ENCODE assay signal across 29 cellular contexts in the genomic region with DNA sequence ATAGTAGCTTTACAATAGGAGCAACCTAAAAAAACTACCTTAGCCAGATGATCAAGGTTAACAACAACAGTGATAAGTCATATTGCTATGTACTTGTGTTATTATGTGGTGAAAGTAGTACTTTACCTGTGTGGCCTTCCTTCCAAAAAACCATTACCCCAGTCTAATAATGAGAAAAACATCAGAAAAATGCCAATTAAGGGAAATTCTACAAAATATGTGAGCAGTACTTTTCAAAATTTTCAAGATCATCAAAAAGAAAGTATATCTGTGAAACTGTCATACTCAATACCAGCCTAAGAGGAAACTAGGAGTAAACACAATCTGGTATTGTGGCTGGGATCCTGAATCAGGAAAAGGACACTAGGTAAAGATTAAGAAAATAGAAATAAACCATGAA.
"Had no signal": no experiment of that assay in that cellular context is flagged by ENCODE, and none has a peak within 500 bp of the region (broad histone marks: within the 10 kb centered on the region; RNA-seq: fewer than 3 reads in every experiment).

No MANE protein-coding gene starts in this region.

- H3K9me3 Mint-ChIP-seq: type B pancreatic cell had no signal

- H3K4me1 ChIP-seq: stomach, suprapubic skin, testis, thyroid gland, tibial artery, tibial nerve, transverse colon, upper lobe of left lung, upper lobe of right lung, uterus, vagina had no signal

- H3K27me3 ChIP-seq: stomach, suprapubic skin, testis, thyroid gland, tibial artery, tibial nerve, transverse colon, upper lobe of left lung, upper lobe of right lung, uterus, vagina had no signal

- H3K27me3 Mint-ChIP-seq: stimulated activated memory B cell treated with anti-CD40 and anti-IgM and Interleukin-4, amounts not matched to agents 10 μg/mL and 1 μg/mL and 100 μg/mL, for 72 hours; stimulated activated naive B cell treated with anti-CD40 and anti-IgM and Interleukin-4, amounts not matched to agents 10 μg/mL and 1 μg/mL and 100 μg/mL, for 72 hours; stimulated activated naive CD8-positive, alpha-beta T cell treated with anti-CD3 and anti-CD28 coated beads, Interleukin-15, amount 100 ng/mL, for 72 hours; stimulated activated naive CD8-positive, alpha-beta T cell treated with anti-CD3 and anti-CD28 coated beads, Interleukin-15, Interleukin-2, amounts not matched to agents 100 ng/mL and 50 ng/mL, for 24 hours; type B pancreatic cell had no signal

- H3K9me3 ChIP-seq: suprapubic skin, testis, thoracic aorta, thyroid gland, tibial artery, transverse colon, upper lobe of left lung, upper lobe of right lung, uterus, vagina had no signal

- H3K4me1 Mint-ChIP-seq: stimulated activated effector memory CD8-positive, alpha-beta T cell treated with anti-CD3 and anti-CD28 coated beads, Interleukin-12 subunit alpha, Interleukin-12 subunit beta, amount 100 ng/mL, for 72 hours; stimulated activated memory B cell treated with anti-CD40 and anti-IgM and Interleukin-4, amounts not matched to agents 10 μg/mL and 1 μg/mL and 100 μg/mL, for 72 hours; stimulated activated naive B cell treated with anti-CD40 and anti-IgM and Interleukin-4, amounts not matched to agents 10 μg/mL and 1 μg/mL and 100 μg/mL, for 72 hours; stimulated activated naive CD8-positive, alpha-beta T cell treated with anti-CD3 and anti-CD28 coated beads, Interleukin-15, amount 100 ng/mL, for 72 hours had no signal

- FAIRE-seq: urothelium cell line had no signal

- H3K36me3 Mint-ChIP-seq: stimulated activated effector memory CD8-positive, alpha-beta T cell treated with anti-CD3 and anti-CD28 coated beads, Interleukin-12 subunit alpha, Interleukin-12 subunit beta, amount 100 ng/mL, for 72 hours; stimulated activated memory B cell treated with anti-CD40 and anti-IgM and Interleukin-4, amounts not matched to agents 10 μg/mL and 1 μg/mL and 100 μg/mL, for 72 hours; stimulated activated naive B cell treated with anti-CD40 and anti-IgM and Interleukin-4, amounts not matched to agents 10 μg/mL and 1 μg/mL and 100 μg/mL, for 72 hours; type B pancreatic cell had no signal

- H3K4me3 Mint-ChIP-seq: stimulated activated effector memory CD8-positive, alpha-beta T cell treated with anti-CD3 and anti-CD28 coated beads, Interleukin-12 subunit alpha, Interleukin-12 subunit beta, amount 100 ng/mL, for 72 hours; stimulated activated memory B cell treated with anti-CD40 and anti-IgM and Interleukin-4, amounts not matched to agents 10 μg/mL and 1 μg/mL and 100 μg/mL, for 72 hours; stimulated activated naive B cell treated with anti-CD40 and anti-IgM and Interleukin-4, amounts not matched to agents 10 μg/mL and 1 μg/mL and 100 μg/mL, for 72 hours; stimulated activated naive CD8-positive, alpha-beta T cell treated with anti-CD3 and anti-CD28 coated beads, Interleukin-15, amount 100 ng/mL, for 72 hours; stimulated activated naive CD8-positive, alpha-beta T cell treated with anti-CD3 and anti-CD28 coated beads, Interleukin-15, Interleukin-2, amounts not matched to agents 100 ng/mL and 50 ng/mL, for 24 hours; type B pancreatic cell had no signal

- DNase-seq: stimulated activated CD4-positive, alpha-beta T cell treated with anti-CD3 and anti-CD28 coated beads, Interleukin-2, amount 100 ng/mL, for 48 hours; stimulated activated CD4-positive, alpha-beta T cell treated with anti-CD3 and anti-CD28 coated beads, Interleukin-4, amount 100 ng/mL, for 1 hour; stimulated activated CD4-positive, alpha-beta T cell treated with anti-CD3 and anti-CD28 coated beads, Interleukin-4, amount 100 ng/mL, for 24 hours; stimulated activated CD4-positive, alpha-beta T cell treated with anti-CD3 and anti-CD28 coated beads, Interleukin-4, amount 100 ng/mL, for 4 hours; stimulated activated CD8-positive, alpha-beta memory T cell treated with anti-CD3 and anti-CD28 coated beads, Interleukin-4, amount 100 ng/mL, for 48 hours; stimulated activated naive B cell treated with anti-CD40 and anti-IgM and Interleukin-4, amounts not matched to agents 10 μg/mL and 1 μg/mL and 100 μg/mL, for 72 hours; stimulated activated naive CD4-positive, alpha-beta T cell; stimulated activated naive CD4-positive, alpha-beta T cell treated with Interleukin-2 at 50 U/mL for 16 hours; stimulated activated naive CD8-positive, alpha-beta T cell treated with anti-CD3 and anti-CD28 coated beads, Interleukin-15, amount 100 ng/mL, for 72 hours; stimulated activated naive CD8-positive, alpha-beta T cell treated with anti-CD3 and anti-CD28 coated beads, Interleukin-15, Interleukin-2, amounts not matched to agents 100 U/mL and 50 U/mL, for 24 hours; stomach; substantia nigra; testis; thyroid gland; tibial artery; transverse colon; trophoblast cell; upper lobe of left lung; upper lobe of right lung; uterus had no signal

- H3K4me3 ChIP-seq: stomach, suprapubic skin, testis, thoracic aorta, thyroid gland, tibial artery, tibial nerve, transverse colon, upper lobe of left lung, upper lobe of right lung, uterus, vagina had no signal

- H3K27ac Mint-ChIP-seq: stimulated activated effector memory CD8-positive, alpha-beta T cell treated with anti-CD3 and anti-CD28 coated beads, Interleukin-12 subunit alpha, Interleukin-12 subunit beta, amount 100 ng/mL, for 72 hours; stimulated activated memory B cell treated with anti-CD40 and anti-IgM and Interleukin-4, amounts not matched to agents 10 μg/mL and 1 μg/mL and 100 μg/mL, for 72 hours; stimulated activated naive B cell treated with anti-CD40 and anti-IgM and Interleukin-4, amounts not matched to agents 10 μg/mL and 1 μg/mL and 100 μg/mL, for 72 hours; stimulated activated naive CD8-positive, alpha-beta T cell treated with anti-CD3 and anti-CD28 coated beads, Interleukin-15, amount 100 ng/mL, for 72 hours; stimulated activated naive CD8-positive, alpha-beta T cell treated with anti-CD3 and anti-CD28 coated beads, Interleukin-15, Interleukin-2, amounts not matched to agents 100 ng/mL and 50 ng/mL, for 24 hours; type B pancreatic cell had no signal

- H3K27ac ChIP-seq: stomach, suprapubic skin, testis, thoracic aorta, thyroid gland, tibial artery, tibial nerve, transverse colon, upper lobe of left lung, upper lobe of right lung, uterus, vagina had no signal

- H3K36me3 ChIP-seq: stomach, suprapubic skin, thoracic aorta, thyroid gland, tibial artery, tibial nerve, transverse colon, upper lobe of left lung, upper lobe of right lung, uterus, vagina had no signal

- ATAC-seq: stimulated activated effector memory CD8-positive, alpha-beta T cell treated with anti-CD3 and anti-CD28 coated beads, Interleukin-12 subunit alpha, Interleukin-12 subunit beta, amount 100 ng/mL, for 72 hours; stimulated activated memory B cell treated with anti-CD40 and anti-IgM and Interleukin-4, amounts not matched to agents 10 μg/mL and 1 μg/mL and 100 μg/mL, for 72 hours; stimulated activated naive B cell treated with anti-CD40 and anti-IgM and Interleukin-4, amounts not matched to agents 10 μg/mL and 1 μg/mL and 100 μg/mL, for 72 hours; stimulated activated naive CD8-positive, alpha-beta T cell treated with anti-CD3 and anti-CD28 coated beads, Interleukin-15, amount 100 ng/mL, for 72 hours; stimulated activated naive CD8-positive, alpha-beta T cell treated with anti-CD3 and anti-CD28 coated beads, Interleukin-15, Interleukin-2, amounts not matched to agents 100 U/mL and 50 U/mL, for 24 hours; upper lobe of right lung had no signal
